In the genomic region with DNA sequence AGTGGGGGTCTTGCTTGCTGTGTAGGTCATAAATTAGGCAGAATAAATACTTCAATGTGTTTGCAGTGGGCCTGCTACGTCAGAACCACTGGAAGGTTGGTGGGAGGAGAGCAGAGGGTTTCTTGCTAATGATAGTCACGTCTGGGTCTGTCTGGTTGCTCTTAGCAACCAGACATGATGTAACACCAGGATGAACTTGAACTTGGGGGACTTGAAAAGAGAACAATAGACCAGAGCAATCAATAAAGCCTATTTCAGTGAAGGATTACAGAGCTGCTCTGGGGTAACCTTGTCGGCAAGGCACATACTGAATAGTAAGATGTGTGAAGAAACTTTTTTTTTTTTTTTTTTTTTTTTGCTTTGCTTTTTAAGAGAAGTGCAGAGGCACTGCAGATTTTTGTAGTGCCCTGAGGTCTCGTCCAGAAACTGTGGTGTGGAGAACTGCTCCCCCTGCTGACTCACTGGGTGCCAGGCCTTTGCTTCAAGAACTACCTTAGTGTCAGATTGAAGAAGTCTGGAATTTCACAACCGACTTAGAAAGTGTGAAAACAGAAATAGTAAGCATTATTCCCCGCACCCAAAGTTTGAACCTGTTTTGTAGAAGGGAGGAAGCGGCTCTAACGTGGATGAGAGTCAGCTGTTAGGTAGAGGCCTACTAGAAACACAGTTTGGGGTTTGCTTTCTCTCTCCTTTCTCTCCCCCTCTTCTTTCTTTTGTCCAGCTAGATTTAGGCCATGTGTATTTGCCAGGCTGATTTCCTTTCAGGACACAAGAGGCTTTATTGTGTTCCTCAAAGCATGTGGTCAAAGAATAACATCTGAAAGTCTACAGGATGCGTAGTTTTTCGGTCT, we compare ENCODE assay signal across 1 cellular context.
A peak's percentile ranks its signal among the peaks of the same experiment; 100 is the strongest.
TF ChIP-seq lines count a peak whose summit lies in the region.

No MANE protein-coding gene starts in this region.

TF ChIP-seq in K562, 482 proteins besides CTCF, POLR2A, EP300 and RAD21 (continued from another document and continues in another):
- TF ChIP-seq SREBF1 (IDR thresholded peaks at IDR 0.05; ENCODE audit: borderline replicate concordance, low read depth, low read length), result no peak
- no peak for TF ChIP-seq KLF16 (IDR thresholded peaks at IDR 0.05)
- no peak for TF ChIP-seq POU5F1 (IDR thresholded peaks at IDR 0.05; ENCODE audit: borderline replicate concordance, low read depth, low read length, partially characterized antibody)
- TF ChIP-seq, protein P1, sequence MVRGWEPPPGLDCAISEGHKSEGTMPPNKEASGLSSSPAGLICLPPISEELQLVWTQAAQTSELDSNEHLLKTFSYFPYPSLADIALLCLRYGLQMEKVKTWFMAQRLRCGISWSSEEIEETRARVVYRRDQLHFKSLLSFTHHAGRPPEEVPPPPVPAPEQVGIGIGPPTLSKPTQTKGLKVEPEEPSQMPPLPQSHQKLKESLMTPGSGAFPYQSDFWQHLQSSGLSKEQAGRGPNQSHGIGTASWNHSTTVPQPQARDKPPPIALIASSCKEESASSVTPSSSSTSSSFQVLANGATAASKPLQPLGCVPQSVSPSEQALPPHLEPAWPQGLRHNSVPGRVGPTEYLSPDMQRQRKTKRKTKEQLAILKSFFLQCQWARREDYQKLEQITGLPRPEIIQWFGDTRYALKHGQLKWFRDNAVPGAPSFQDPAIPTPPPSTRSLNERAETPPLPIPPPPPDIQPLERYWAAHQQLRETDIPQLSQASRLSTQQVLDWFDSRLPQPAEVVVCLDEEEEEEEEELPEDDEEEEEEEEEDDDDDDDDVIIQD (CRISPR knock-in tag; IDR thresholded peaks at IDR 0.05), result no peak
- no peak for TF ChIP-seq CHCHD3 (CRISPR knock-in tag; IDR thresholded peaks at IDR 0.05)
- TF ChIP-seq NCOA6 (IDR thresholded peaks at IDR 0.05), result no peak
- TF ChIP-seq KLF6 (CRISPR knock-in tag; IDR thresholded peaks at IDR 0.05; ENCODE audit: borderline replicate concordance), result no peak
- peak; percentile 94 for TF ChIP-seq ZBTB17 (CRISPR knock-in tag; IDR thresholded peaks at IDR 0.05)
- TF ChIP-seq, protein P2, sequence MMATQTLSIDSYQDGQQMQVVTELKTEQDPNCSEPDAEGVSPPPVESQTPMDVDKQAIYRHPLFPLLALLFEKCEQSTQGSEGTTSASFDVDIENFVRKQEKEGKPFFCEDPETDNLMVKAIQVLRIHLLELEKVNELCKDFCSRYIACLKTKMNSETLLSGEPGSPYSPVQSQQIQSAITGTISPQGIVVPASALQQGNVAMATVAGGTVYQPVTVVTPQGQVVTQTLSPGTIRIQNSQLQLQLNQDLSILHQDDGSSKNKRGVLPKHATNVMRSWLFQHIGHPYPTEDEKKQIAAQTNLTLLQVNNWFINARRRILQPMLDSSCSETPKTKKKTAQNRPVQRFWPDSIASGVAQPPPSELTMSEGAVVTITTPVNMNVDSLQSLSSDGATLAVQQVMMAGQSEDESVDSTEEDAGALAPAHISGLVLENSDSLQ (IDR thresholded peaks at IDR 0.05), result peak; percentile 52
- no peak for TF ChIP-seq NEUROD1 (IDR thresholded peaks at IDR 0.05; ENCODE audit: borderline replicate concordance, low read depth, low read length, partially characterized antibody)
- no peak for TF ChIP-seq ZNF780A (CRISPR knock-in tag; IDR thresholded peaks at IDR 0.05)
- TF ChIP-seq, protein P3, sequence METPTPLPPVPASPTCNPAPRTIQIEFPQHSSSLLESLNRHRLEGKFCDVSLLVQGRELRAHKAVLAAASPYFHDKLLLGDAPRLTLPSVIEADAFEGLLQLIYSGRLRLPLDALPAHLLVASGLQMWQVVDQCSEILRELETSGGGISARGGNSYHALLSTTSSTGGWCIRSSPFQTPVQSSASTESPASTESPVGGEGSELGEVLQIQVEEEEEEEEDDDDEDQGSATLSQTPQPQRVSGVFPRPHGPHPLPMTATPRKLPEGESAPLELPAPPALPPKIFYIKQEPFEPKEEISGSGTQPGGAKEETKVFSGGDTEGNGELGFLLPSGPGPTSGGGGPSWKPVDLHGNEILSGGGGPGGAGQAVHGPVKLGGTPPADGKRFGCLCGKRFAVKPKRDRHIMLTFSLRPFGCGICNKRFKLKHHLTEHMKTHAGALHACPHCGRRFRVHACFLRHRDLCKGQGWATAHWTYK (CRISPR knock-in tag; IDR thresholded peaks at IDR 0.05), result no peak
- TF ChIP-seq ZNF77 (CRISPR knock-in tag; IDR thresholded peaks at IDR 0.05), result no peak
- TF ChIP-seq, protein P4, sequence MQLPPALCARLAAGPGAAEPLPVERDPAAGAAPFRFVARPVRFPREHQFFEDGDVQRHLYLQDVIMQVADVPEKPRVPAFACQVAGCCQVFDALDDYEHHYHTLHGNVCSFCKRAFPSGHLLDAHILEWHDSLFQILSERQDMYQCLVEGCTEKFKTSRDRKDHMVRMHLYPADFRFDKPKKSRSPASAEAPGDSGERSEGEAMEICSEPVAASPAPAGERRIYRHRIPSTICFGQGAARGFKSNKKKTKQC (CRISPR knock-in tag; IDR thresholded peaks at IDR 0.05), result no peak
- no peak for TF ChIP-seq ZBTB1 (CRISPR knock-in tag; IDR thresholded peaks at IDR 0.05; ENCODE audit: borderline replicate concordance, low read depth)
- no peak for TF ChIP-seq NELFE (IDR thresholded peaks at IDR 0.05; ENCODE audit: insufficient read depth, insufficient read length)
- TF ChIP-seq NR2C2 (CRISPR knock-in tag; IDR thresholded peaks at IDR 0.05), result no peak
- 0 out of 2 replicates have a peak, but pooled peaks have one; percentile 35 for TF ChIP-seq NR2C2 (tag; IDR thresholded peaks at IDR 0.05)
- no peak for TF ChIP-seq TBP (optimal IDR thresholded peaks at IDR 0.05; ENCODE audit: low read depth, low read length)
- TF ChIP-seq LARP7 (IDR thresholded peaks at IDR 0.05), result no peak
- no peak for TF ChIP-seq SNIP1 (IDR thresholded peaks at IDR 0.05; ENCODE audit: low read depth)
- TF ChIP-seq CHD2 (IDR thresholded peaks at IDR 0.05; ENCODE audit: low read depth, low read length), result no peak
- TF ChIP-seq SMAD1 (IDR thresholded peaks at IDR 0.05; ENCODE audit: low read depth, low read length, partially characterized antibody), result no peak
- no peak for TF ChIP-seq ZNF764 (CRISPR knock-in tag; IDR thresholded peaks at IDR 0.05; ENCODE audit: low read depth)
- TF ChIP-seq ZNF324 (CRISPR knock-in tag; IDR thresholded peaks at IDR 0.05), result no peak
- no peak for TF ChIP-seq CBX8 (IDR thresholded peaks at IDR 0.05; ENCODE audit: borderline replicate concordance, extremely low read depth, low read depth, low read length, poor library complexity, severe bottlenecking)
- TF ChIP-seq SAFB (IDR thresholded peaks at IDR 0.05; ENCODE audit: borderline replicate concordance, low read depth, low read length), result no peak
- TF ChIP-seq SUPT5H (IDR thresholded peaks at IDR 0.05), result 0 out of 2 replicates have a peak, but pooled peaks have one; percentile 17
- TF ChIP-seq HNRNPK (IDR thresholded peaks at IDR 0.05; ENCODE audit: low read depth, low read length, poor library complexity, severe bottlenecking), result no peak
- TF ChIP-seq, protein P5, sequence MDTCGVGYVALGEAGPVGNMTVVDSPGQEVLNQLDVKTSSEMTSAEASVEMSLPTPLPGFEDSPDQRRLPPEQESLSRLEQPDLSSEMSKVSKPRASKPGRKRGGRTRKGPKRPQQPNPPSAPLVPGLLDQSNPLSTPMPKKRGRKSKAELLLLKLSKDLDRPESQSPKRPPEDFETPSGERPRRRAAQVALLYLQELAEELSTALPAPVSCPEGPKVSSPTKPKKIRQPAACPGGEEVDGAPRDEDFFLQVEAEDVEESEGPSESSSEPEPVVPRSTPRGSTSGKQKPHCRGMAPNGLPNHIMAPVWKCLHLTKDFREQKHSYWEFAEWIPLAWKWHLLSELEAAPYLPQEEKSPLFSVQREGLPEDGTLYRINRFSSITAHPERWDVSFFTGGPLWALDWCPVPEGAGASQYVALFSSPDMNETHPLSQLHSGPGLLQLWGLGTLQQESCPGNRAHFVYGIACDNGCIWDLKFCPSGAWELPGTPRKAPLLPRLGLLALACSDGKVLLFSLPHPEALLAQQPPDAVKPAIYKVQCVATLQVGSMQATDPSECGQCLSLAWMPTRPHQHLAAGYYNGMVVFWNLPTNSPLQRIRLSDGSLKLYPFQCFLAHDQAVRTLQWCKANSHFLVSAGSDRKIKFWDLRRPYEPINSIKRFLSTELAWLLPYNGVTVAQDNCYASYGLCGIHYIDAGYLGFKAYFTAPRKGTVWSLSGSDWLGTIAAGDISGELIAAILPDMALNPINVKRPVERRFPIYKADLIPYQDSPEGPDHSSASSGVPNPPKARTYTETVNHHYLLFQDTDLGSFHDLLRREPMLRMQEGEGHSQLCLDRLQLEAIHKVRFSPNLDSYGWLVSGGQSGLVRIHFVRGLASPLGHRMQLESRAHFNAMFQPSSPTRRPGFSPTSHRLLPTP (IDR thresholded peaks at IDR 0.05; ENCODE audit: borderline replicate concordance, extremely low read depth, insufficient read length), result no peak
- TF ChIP-seq SRF (CRISPR knock-in tag; IDR thresholded peaks at IDR 0.05), result no peak
- TF ChIP-seq, protein P6, sequence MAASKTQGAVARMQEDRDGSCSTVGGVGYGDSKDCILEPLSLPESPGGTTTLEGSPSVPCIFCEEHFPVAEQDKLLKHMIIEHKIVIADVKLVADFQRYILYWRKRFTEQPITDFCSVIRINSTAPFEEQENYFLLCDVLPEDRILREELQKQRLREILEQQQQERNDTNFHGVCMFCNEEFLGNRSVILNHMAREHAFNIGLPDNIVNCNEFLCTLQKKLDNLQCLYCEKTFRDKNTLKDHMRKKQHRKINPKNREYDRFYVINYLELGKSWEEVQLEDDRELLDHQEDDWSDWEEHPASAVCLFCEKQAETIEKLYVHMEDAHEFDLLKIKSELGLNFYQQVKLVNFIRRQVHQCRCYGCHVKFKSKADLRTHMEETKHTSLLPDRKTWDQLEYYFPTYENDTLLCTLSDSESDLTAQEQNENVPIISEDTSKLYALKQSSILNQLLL (CRISPR knock-in tag; IDR thresholded peaks at IDR 0.05; ENCODE audit: borderline replicate concordance), result no peak
- no peak for TF ChIP-seq ZNF121 (CRISPR knock-in tag; conservative IDR thresholded peaks at IDR 0.05)
- peak; percentile 91 for TF ChIP-seq CEBPB (tag; IDR thresholded peaks at IDR 0.05)
- peak; percentile 25; the same call in 1 of the 2 replicates for TF ChIP-seq ARID1B (IDR thresholded peaks at IDR 0.05)
- 0 out of 2 replicates have a peak, but pooled peaks have one; percentile 15 for TF ChIP-seq PML (IDR thresholded peaks at IDR 0.05; ENCODE audit: low read length)
- TF ChIP-seq, protein P7, sequence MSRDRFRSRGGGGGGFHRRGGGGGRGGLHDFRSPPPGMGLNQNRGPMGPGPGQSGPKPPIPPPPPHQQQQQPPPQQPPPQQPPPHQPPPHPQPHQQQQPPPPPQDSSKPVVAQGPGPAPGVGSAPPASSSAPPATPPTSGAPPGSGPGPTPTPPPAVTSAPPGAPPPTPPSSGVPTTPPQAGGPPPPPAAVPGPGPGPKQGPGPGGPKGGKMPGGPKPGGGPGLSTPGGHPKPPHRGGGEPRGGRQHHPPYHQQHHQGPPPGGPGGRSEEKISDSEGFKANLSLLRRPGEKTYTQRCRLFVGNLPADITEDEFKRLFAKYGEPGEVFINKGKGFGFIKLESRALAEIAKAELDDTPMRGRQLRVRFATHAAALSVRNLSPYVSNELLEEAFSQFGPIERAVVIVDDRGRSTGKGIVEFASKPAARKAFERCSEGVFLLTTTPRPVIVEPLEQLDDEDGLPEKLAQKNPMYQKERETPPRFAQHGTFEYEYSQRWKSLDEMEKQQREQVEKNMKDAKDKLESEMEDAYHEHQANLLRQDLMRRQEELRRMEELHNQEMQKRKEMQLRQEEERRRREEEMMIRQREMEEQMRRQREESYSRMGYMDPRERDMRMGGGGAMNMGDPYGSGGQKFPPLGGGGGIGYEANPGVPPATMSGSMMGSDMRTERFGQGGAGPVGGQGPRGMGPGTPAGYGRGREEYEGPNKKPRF (IDR thresholded peaks at IDR 0.05; ENCODE audit: low read depth, low read length), result no peak
- peak; percentile 81 for TF ChIP-seq MXI1 (IDR thresholded peaks at IDR 0.05; ENCODE audit: low read depth, low read length)
- TF ChIP-seq ZNF75A (CRISPR knock-in tag; IDR thresholded peaks at IDR 0.05), result no peak
- TF ChIP-seq CAMTA2 (CRISPR knock-in tag; conservative IDR thresholded peaks at IDR 0.05), result no peak
- TF ChIP-seq, protein P8, sequence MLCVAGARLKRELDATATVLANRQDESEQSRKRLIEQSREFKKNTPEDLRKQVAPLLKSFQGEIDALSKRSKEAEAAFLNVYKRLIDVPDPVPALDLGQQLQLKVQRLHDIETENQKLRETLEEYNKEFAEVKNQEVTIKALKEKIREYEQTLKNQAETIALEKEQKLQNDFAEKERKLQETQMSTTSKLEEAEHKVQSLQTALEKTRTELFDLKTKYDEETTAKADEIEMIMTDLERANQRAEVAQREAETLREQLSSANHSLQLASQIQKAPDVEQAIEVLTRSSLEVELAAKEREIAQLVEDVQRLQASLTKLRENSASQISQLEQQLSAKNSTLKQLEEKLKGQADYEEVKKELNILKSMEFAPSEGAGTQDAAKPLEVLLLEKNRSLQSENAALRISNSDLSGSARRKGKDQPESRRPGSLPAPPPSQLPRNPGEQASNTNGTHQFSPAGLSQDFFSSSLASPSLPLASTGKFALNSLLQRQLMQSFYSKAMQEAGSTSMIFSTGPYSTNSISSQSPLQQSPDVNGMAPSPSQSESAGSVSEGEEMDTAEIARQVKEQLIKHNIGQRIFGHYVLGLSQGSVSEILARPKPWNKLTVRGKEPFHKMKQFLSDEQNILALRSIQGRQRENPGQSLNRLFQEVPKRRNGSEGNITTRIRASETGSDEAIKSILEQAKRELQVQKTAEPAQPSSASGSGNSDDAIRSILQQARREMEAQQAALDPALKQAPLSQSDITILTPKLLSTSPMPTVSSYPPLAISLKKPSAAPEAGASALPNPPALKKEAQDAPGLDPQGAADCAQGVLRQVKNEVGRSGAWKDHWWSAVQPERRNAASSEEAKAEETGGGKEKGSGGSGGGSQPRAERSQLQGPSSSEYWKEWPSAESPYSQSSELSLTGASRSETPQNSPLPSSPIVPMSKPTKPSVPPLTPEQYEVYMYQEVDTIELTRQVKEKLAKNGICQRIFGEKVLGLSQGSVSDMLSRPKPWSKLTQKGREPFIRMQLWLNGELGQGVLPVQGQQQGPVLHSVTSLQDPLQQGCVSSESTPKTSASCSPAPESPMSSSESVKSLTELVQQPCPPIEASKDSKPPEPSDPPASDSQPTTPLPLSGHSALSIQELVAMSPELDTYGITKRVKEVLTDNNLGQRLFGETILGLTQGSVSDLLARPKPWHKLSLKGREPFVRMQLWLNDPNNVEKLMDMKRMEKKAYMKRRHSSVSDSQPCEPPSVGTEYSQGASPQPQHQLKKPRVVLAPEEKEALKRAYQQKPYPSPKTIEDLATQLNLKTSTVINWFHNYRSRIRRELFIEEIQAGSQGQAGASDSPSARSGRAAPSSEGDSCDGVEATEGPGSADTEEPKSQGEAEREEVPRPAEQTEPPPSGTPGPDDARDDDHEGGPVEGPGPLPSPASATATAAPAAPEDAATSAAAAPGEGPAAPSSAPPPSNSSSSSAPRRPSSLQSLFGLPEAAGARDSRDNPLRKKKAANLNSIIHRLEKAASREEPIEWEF (CRISPR knock-in tag; IDR thresholded peaks at IDR 0.05), result no peak
- no peak for TF ChIP-seq ZNF695 (CRISPR knock-in tag; IDR thresholded peaks at IDR 0.05)
- no peak for TF ChIP-seq NR4A1 (CRISPR knock-in tag; IDR thresholded peaks at IDR 0.05)
- TF ChIP-seq NR4A1 (tag; IDR thresholded peaks at IDR 0.05), result no peak
- TF ChIP-seq SMAD2 (IDR thresholded peaks at IDR 0.05; ENCODE audit: low read depth, low read length), result no peak
- no peak for TF ChIP-seq SNRNP70 (optimal IDR thresholded peaks at IDR 0.05; ENCODE audit: low read depth, low read length)
- TF ChIP-seq ILK (tag; IDR thresholded peaks at IDR 0.05; ENCODE audit: borderline replicate concordance, low read depth), result no peak
- no peak for TF ChIP-seq ZNF507 (tag; conservative IDR thresholded peaks at IDR 0.05)
